ENCODE assay signal across 8 cellular contexts in genomic region chr17:63550816-63551639, GRCh38. TPM values are rescaled to one million over a fixed set of nuclear protein-coding genes. Genes with fewer than 3 reads are reported as not detected.
A peak's percentile ranks its signal among the peaks of the same experiment; 100 is the strongest.
DNase-seq lines count a peak whose midpoint lies in the region; ATAC-seq and TF ChIP-seq lines count a peak whose summit lies in the region.

No MANE protein-coding gene starts in this region.

- no peak for TF ChIP-seq CTCF in chondrocyte (IDR thresholded peaks at IDR 0.05)
- TF ChIP-seq CTCF in liver (IDR thresholded peaks at IDR 0.05; ENCODE audit: low read depth, low read length, missing input control): no peak
- no peak for TF ChIP-seq CTCF in suprapubic skin (IDR thresholded peaks at IDR 0.05)

- H3K27me3 Mint-ChIP-seq in activated CD8-positive, alpha-beta memory T cell treated with anti-CD3 and anti-CD28 coated beads, Interleukin-2, amount 10 ng/mL, durations not matched to agents 7 days and 5 days: no peaks in the 10 kb centered on the region
- no peaks in the 10 kb centered on the region for H3K27me3 Mint-ChIP-seq in chondrocyte (ENCODE audit: low read depth)

- ATAC-seq in activated CD8-positive, alpha-beta memory T cell treated with anti-CD3 and anti-CD28 coated beads, Interleukin-2, amount 10 ng/mL, durations not matched to agents 7 days and 5 days: peak; percentile 4
- no peak for ATAC-seq in GM21737 (IDR thresholded peaks at IDR 0.05; ENCODE audit: unreplicated experiment)

- H3K27ac ChIP-seq in liver (ENCODE audit: low read depth in 1 of 2, low read length in 2 of 2) (peak overlapping the region; percentile 45 to 85), suprapubic skin (peak overlapping the region; percentile 93)

- no peak for TF ChIP-seq RAD21 in liver (IDR thresholded peaks at IDR 0.05)

- H3K36me3 ChIP-seq in liver (ENCODE audit: control insufficient read depth in 4 of 4, insufficient read depth in 3 of 4, low read depth in 1 of 4, low read length in 3 of 4) (no peaks in the 10 kb centered on the region), suprapubic skin (no peaks in the 10 kb centered on the region)

- WGBS in liver: under 1% methylated on average over 32 of the region's 32 CpGs
- under 1% methylated on average over 21 of the region's 32 CpGs for WGBS in suprapubic skin

- peak overlapping the region; percentile 98 for H3K27ac Mint-ChIP-seq in activated CD8-positive, alpha-beta memory T cell treated with anti-CD3 and anti-CD28 coated beads, Interleukin-2, amount 10 ng/mL, durations not matched to agents 7 days and 5 days
- peak overlapping the region; percentile 97 for H3K27ac Mint-ChIP-seq in chondrocyte (ENCODE audit: unreplicated experiment)

- peaks cover 21% of the 10 kb centered on the region for H3K36me3 Mint-ChIP-seq in activated CD8-positive, alpha-beta memory T cell treated with anti-CD3 and anti-CD28 coated beads, Interleukin-2, amount 10 ng/mL, durations not matched to agents 7 days and 5 days
- H3K36me3 Mint-ChIP-seq in chondrocyte (ENCODE audit: low read depth): no peaks in the 10 kb centered on the region

- H3K9me3 Mint-ChIP-seq in activated CD8-positive, alpha-beta memory T cell treated with anti-CD3 and anti-CD28 coated beads, Interleukin-2, amount 10 ng/mL, durations not matched to agents 7 days and 5 days (ENCODE audit: low read depth): no peaks in the 10 kb centered on the region
- H3K9me3 Mint-ChIP-seq in chondrocyte (ENCODE audit: low read depth): no peaks in the 10 kb centered on the region

- H3K4me3 Mint-ChIP-seq in activated CD8-positive, alpha-beta memory T cell treated with anti-CD3 and anti-CD28 coated beads, Interleukin-2, amount 10 ng/mL, durations not matched to agents 7 days and 5 days: peak overlapping the region; percentile 88
- H3K4me3 Mint-ChIP-seq in chondrocyte (ENCODE audit: unreplicated experiment): peak overlapping the region; percentile 95

- no peaks in the 10 kb centered on the region for H3K9me3 ChIP-seq in liver (ENCODE audit: control insufficient read depth in 4 of 4, low read length in 3 of 4)
- H3K9me3 ChIP-seq in suprapubic skin: no peaks in the 10 kb centered on the region

- CTCF ChIA-PET in activated CD8-positive, alpha-beta memory T cell treated with anti-CD3 and anti-CD28 coated beads, Interleukin-2, amount 10 ng/mL, durations not matched to agents 7 days and 5 days (lab: Charles Lee): interaction anchor here (0.7 to 4.7 kb wide), 11 partner anchors 11 to 243 kb away, joined by 3 to 38 read pairs (median 4); partner anchors contain the start of gene MAP3K3

- TF ChIP-seq POLR2A in suprapubic skin (IDR thresholded peaks at IDR 0.05): no peak

- H3K4me3 ChIP-seq in liver (ENCODE audit: low read depth in 1 of 3, low read length in 3 of 3) (peak overlapping the region; percentile 81 to 89 (median 82)), suprapubic skin (peak overlapping the region; percentile 97)

- no peaks in the 10 kb centered on the region for H3K27me3 ChIP-seq in liver (ENCODE audit: control insufficient read depth in 4 of 4, insufficient read depth in 4 of 4, low read length in 3 of 4)
- H3K27me3 ChIP-seq in suprapubic skin: no peaks in the 10 kb centered on the region

- peak overlapping the region; percentile 78 to 91 for H3K9ac ChIP-seq in liver (ENCODE audit: low read depth in 1 of 2, low read length in 2 of 2)

- peak; percentile 57 for DNase-seq in activated CD8-positive, alpha-beta memory T cell treated with anti-CD3 and anti-CD28 coated beads, Interleukin-2, amount 10 ng/mL, durations not matched to agents 7 days and 5 days
- no peak for DNase-seq in activated CD8-positive, alpha-beta memory T cell treated with anti-CD3 and anti-CD28 coated beads for 24 hours
- peak; percentile 50 for DNase-seq in HK-2 (ENCODE audit: unreplicated experiment)
- peak; percentile 58 for DNase-seq in RKO (ENCODE audit: low spot score)
- DNase-seq in chondrocyte (ENCODE audit: low spot score): peak; percentile 85
- no peak for DNase-seq in suprapubic skin (ENCODE audit: low spot score in 2 of 2)

- H3K4me1 ChIP-seq in liver (ENCODE audit: control insufficient read depth in 4 of 4, insufficient read depth in 4 of 4, low read length in 3 of 4): peaks cover 5 to 40% (median 25%) of the 10 kb centered on the region in 4 donors
- peaks cover 40% of the 10 kb centered on the region for H3K4me1 ChIP-seq in suprapubic skin

- TF ChIP-seq EP300 in suprapubic skin (IDR thresholded peaks at IDR 0.05): no peak

- peaks cover 40% of the 10 kb centered on the region for H3K4me1 Mint-ChIP-seq in activated CD8-positive, alpha-beta memory T cell treated with anti-CD3 and anti-CD28 coated beads, Interleukin-2, amount 10 ng/mL, durations not matched to agents 7 days and 5 days
- peaks cover 39% of the 10 kb centered on the region for H3K4me1 Mint-ChIP-seq in chondrocyte (ENCODE audit: low read depth)

TF ChIP-seq in liver, 16 proteins besides CTCF, POLR2A, EP300 and RAD21:
- TF ChIP-seq HNF4G (IDR thresholded peaks at IDR 0.05) (no peak), GABPA (IDR thresholded peaks at IDR 0.05 in 1 of 2, conservative IDR thresholded peaks at IDR 0.05 in 1 of 2) (no peak), TAF1 (conservative IDR thresholded peaks at IDR 0.05) (no peak), YY1 (IDR thresholded peaks at IDR 0.05) (no peak), SP1 (IDR thresholded peaks at IDR 0.05) (no peak), JUND (IDR thresholded peaks at IDR 0.05) (no peak), NR2F2 (IDR thresholded peaks at IDR 0.05) (no peak), FOXA1 (IDR thresholded peaks at IDR 0.05) (no peak), MAX (IDR thresholded peaks at IDR 0.05) (no peak), EGR1 (IDR thresholded peaks at IDR 0.05; ENCODE audit: low read depth in 2 of 2) (no peak), RXRA (IDR thresholded peaks at IDR 0.05) (no peak)
- TF ChIP-seq, protein P1, sequence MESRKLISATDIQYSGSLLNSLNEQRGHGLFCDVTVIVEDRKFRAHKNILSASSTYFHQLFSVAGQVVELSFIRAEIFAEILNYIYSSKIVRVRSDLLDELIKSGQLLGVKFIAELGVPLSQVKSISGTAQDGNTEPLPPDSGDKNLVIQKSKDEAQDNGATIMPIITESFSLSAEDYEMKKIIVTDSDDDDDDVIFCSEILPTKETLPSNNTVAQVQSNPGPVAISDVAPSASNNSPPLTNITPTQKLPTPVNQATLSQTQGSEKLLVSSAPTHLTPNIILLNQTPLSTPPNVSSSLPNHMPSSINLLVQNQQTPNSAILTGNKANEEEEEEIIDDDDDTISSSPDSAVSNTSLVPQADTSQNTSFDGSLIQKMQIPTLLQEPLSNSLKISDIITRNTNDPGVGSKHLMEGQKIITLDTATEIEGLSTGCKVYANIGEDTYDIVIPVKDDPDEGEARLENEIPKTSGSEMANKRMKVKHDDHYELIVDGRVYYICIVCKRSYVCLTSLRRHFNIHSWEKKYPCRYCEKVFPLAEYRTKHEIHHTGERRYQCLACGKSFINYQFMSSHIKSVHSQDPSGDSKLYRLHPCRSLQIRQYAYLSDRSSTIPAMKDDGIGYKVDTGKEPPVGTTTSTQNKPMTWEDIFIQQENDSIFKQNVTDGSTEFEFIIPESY (IDR thresholded peaks at IDR 0.05): no peak
- TF ChIP-seq, protein P2, sequence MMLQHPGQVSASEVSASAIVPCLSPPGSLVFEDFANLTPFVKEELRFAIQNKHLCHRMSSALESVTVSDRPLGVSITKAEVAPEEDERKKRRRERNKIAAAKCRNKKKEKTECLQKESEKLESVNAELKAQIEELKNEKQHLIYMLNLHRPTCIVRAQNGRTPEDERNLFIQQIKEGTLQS (IDR thresholded peaks at IDR 0.05): no peak

RNA-seq across cellular contexts. Expression of gene DCAF7, which starts 0.8 kb away (rescaled TPM):
- 100 to 1,000 TPM; 129 to 139 TPM for total RNA-seq in activated CD8-positive, alpha-beta memory T cell treated with anti-CD3 and anti-CD28 coated beads, Interleukin-2, amount 10 ng/mL, durations not matched to agents 7 days and 5 days
- total RNA-seq in chondrocyte: 66.2 to 70.4 TPM (median 69.3 TPM) in 3 replicates
- 10 to 100 TPM; 14.4 to 24.0 TPM for total RNA-seq in liver
- 10 to 100 TPM; 13.2 to 15.6 TPM for polyA plus RNA-seq in liver
- 10 to 100 TPM; 22.4 to 30.9 (median 27.4) TPM for total RNA-seq in suprapubic skin

RNA-seq across cellular contexts. Expression of gene KCNH6, which starts 27.9 kb away (rescaled TPM):
- not detected for total RNA-seq in activated CD8-positive, alpha-beta memory T cell treated with anti-CD3 and anti-CD28 coated beads, Interleukin-2, amount 10 ng/mL, durations not matched to agents 7 days and 5 days
- total RNA-seq in chondrocyte (not detected in 3 replicates), liver (under 1 TPM in 1 of 2 donors, not detected in 1; 0.09 TPM), suprapubic skin (not detected)
- not detected for polyA plus RNA-seq in liver

RNA-seq across cellular contexts. Expression of gene TACO1, which starts 49.7 kb away (rescaled TPM):
- 10 to 100 TPM; 23.3 to 27.8 TPM for total RNA-seq in activated CD8-positive, alpha-beta memory T cell treated with anti-CD3 and anti-CD28 coated beads, Interleukin-2, amount 10 ng/mL, durations not matched to agents 7 days and 5 days
- total RNA-seq in chondrocyte (17.3 to 19.3 TPM (median 18.3 TPM) in 3 replicates), liver (10 to 100 TPM; 14.3 to 33.2 TPM), suprapubic skin (10 to 100 TPM in 2 of 4 donors, 1 to 10 TPM in 2; 9.3 to 20.2 (median 10.2) TPM)
- polyA plus RNA-seq in liver: 10 to 100 TPM; 50.1 to 55.8 TPM

Comparison
In these comparisons a context has a peak if more than half of its experiments do, and no peak if none do; other contexts are left out.
1. DNase-seq: peak in activated CD8-positive, alpha-beta memory T cell treated with anti-CD3 and anti-CD28 coated beads, Interleukin-2, amount 10 ng/mL, durations not matched to agents 7 days and 5 days (single experiment), HK-2 (single experiment), RKO (single experiment) and chondrocyte (single experiment); none in activated CD8-positive, alpha-beta memory T cell treated with anti-CD3 and anti-CD28 coated beads for 24 hours (single experiment) and suprapubic skin (0 of 2).